ENCODE assay signal across 8 cellular contexts in the genomic region with DNA sequence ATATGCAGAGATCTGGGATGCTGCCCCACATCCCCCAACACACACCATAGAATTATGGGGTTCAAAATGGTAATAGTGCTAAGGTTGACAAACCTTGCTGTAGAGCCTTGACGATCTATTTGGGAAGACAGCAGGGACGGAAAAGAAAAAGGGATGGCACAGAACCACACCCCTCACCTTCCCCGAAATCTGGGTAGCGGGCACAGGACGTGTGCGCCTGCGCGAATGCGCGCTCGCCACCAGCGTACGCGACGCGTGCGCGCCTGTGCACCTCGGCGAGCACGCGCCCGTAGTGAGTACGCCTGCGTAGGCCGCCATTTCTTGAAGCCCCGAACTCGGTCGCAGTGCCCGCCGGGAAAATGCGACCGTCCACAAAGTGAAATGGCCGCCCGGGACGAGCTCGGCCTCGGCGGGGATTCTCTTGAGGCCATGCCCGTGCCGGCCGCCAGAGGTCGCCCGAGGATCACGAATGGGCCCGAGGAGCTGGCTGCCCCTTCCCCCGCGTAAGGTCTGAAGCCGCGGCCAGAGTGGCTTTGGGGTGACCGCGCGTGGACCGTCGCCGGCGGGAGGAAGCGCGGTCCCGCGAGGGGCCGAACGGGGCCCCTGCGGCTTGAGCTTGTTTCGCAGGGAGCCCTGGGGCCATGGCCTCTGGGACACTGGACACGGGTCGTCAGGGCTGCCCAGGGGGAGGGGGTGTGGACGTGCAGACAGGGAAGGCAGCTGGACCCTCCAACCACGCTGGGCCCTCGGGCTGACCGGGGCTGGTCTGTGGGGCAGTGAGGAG. TPM values are rescaled to one million over a fixed set of nuclear protein-coding genes. Genes with fewer than 3 reads are reported as not detected.
DNase-seq lines count a peak whose midpoint lies in the region; ATAC-seq and FAIRE-seq lines count a peak whose summit lies in the region.

No MANE protein-coding gene starts in this region.

- peak; percentile 79 for FAIRE-seq in HTR-8/SVneo (lab: Jason Lieb, UNC)

- no peak overlapping the region for H2BK15ac ChIP-seq in mesendoderm (replicated peaks; ENCODE audit: low read depth)

- DNase-seq in D341Med (ENCODE audit: low spot score), result peak; percentile 93
- peak; percentile 78 for DNase-seq in HTR-8/SVneo (ENCODE audit: insufficient read length, low spot score)
- peak; percentile 81 to 85 for DNase-seq in NOMO-1 (lab: John Stamatoyannopoulos, UW; ENCODE audit: unreplicated experiment in 2 of 2)
- peak; percentile 68 for DNase-seq in activated CD8-positive, alpha-beta memory T cell treated with anti-CD3 and anti-CD28 coated beads, Interleukin-2, amount 50 U/mL, for 1 hour (ENCODE audit: extremely low read depth)
- DNase-seq in mesendoderm, result peak; percentile 94
- peak; percentile 72 for DNase-seq in stimulated activated CD8-positive, alpha-beta memory T cell treated with anti-CD3 and anti-CD28 coated beads, Interleukin-15, amount 100 ng/mL, for 1 hour (ENCODE audit: low read depth)

- H3K79me1 ChIP-seq in mesendoderm (ENCODE audit: low read length), result no peaks in the 10 kb centered on the region

- peak overlapping the region; percentile 36 for H3K4me2 ChIP-seq in mesendoderm (ENCODE audit: low read length)

- H2AK5ac ChIP-seq in mesendoderm (ENCODE audit: low read length), result no peak overlapping the region

- no peak overlapping the region for H2BK5ac ChIP-seq in mesendoderm (ENCODE audit: low read length)

- H3K36me3 ChIP-seq in endocrine pancreas (ENCODE audit: control insufficient read depth, insufficient read depth, low read length), result no peaks in the 10 kb centered on the region
- no peaks in the 10 kb centered on the region for H3K36me3 ChIP-seq in mesendoderm (ENCODE audit: control insufficient read depth, insufficient read depth, low read length)

- H3K4ac ChIP-seq in mesendoderm (ENCODE audit: low read depth, low read length), result no peak overlapping the region

- peak overlapping the region; percentile 81 for H3K9ac ChIP-seq in endocrine pancreas (ENCODE audit: control insufficient read depth, insufficient read depth, low read length)
- peak overlapping the region; percentile 82 for H3K9ac ChIP-seq in mesendoderm (ENCODE audit: low read length)

- peak overlapping the region; percentile 91 for H3K56ac ChIP-seq in mesendoderm (ENCODE audit: low read length)

- peak overlapping the region; percentile 25 for H3K27ac ChIP-seq in mesendoderm (ENCODE audit: low read depth, low read length)

- no peaks in the 10 kb centered on the region for H3K9me3 ChIP-seq in endocrine pancreas (ENCODE audit: control insufficient read depth, low read length)

- H3K4me3 ChIP-seq in endocrine pancreas (ENCODE audit: control insufficient read depth, insufficient read depth, low read length), result peak overlapping the region; percentile 70
- H3K4me3 ChIP-seq in mesendoderm (ENCODE audit: low read length), result peak overlapping the region; percentile 58

- no peak overlapping the region for H4K8ac ChIP-seq in mesendoderm (ENCODE audit: low read depth, low read length)

- no peak overlapping the region for H4K5ac ChIP-seq in mesendoderm (ENCODE audit: low read length)

- H3K4me1 ChIP-seq in endocrine pancreas (ENCODE audit: control insufficient read depth, insufficient read depth, low read length) (no peaks in the 10 kb centered on the region), mesendoderm (ENCODE audit: control insufficient read depth, low read depth, low read length) (no peaks in the 10 kb centered on the region)

- H3K27me3 ChIP-seq in endocrine pancreas (ENCODE audit: control insufficient read depth, insufficient read depth, low read length), result no peaks in the 10 kb centered on the region
- no peaks in the 10 kb centered on the region for H3K27me3 ChIP-seq in mesendoderm (ENCODE audit: insufficient read depth, low read length, poor library complexity)

- no peaks in the 10 kb centered on the region for H3K79me2 ChIP-seq in mesendoderm (ENCODE audit: control insufficient read depth, insufficient read depth, low read length)

- no peak overlapping the region for H3K18ac ChIP-seq in mesendoderm (ENCODE audit: low read length)

- no peak overlapping the region for H3K23ac ChIP-seq in mesendoderm (ENCODE audit: low read length)

- H2BK120ac ChIP-seq in mesendoderm (ENCODE audit: low read depth, low read length), result no peak overlapping the region

- no CpG with 5 or more reads among the region's 71 CpGs for WGBS in mesendoderm (ENCODE audit: extremely low coverage, insufficient coverage, low lambda C conversion rate)

- peak; percentile 97 for ATAC-seq in GM21381 (IDR thresholded peaks at IDR 0.05; ENCODE audit: unreplicated experiment)

RNA-seq across cellular contexts. Expression of a gene that starts 43.7 kb away (rescaled TPM):
- polyA plus RNA-seq in mesendoderm (2013, experiment 1 of 2), result 4.5 TPM
- 4.4 TPM for polyA plus RNA-seq in mesendoderm (2013, experiment 2 of 2)

RNA-seq across cellular contexts. Expression of a gene that starts 52.4 kb away (rescaled TPM):
- polyA plus RNA-seq in mesendoderm (2013, experiment 1 of 2), result 0.07 TPM
- polyA plus RNA-seq in mesendoderm (2013, experiment 2 of 2), result 0.14 TPM

Comparison
In these comparisons a context has a peak if more than half of its experiments do, and no peak if none do; other contexts are left out.
1. Peak in every context shown above with its lines: DNase-seq, ATAC-seq, H3K4me3 ChIP-seq and H3K27ac ChIP-seq.